Comparison of ENCODE assay signal across 1 cellular context in the genomic region with DNA sequence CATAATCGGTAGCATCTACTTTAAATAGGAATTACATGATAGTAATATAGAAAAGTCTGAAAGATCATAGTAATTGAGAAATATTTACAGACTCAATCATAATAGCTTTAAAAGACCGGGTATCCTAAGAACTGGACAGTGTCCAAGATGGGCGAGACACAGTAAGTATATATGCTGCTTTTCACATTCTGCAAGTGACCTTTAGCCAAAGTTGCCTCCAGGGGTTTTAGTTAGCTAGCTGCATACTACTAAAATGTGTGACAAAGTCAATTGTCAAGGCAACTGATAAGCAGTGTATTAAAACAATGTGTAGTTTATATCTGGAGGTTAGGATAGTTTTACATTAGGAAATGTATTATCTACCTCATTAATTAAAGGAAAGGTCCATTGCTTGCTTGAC.
TF ChIP-seq lines count a peak whose summit lies in the region.

No MANE protein-coding gene starts in this region.

TF ChIP-seq in HepG2, 621 proteins besides CTCF, POLR2A, EP300 and RAD21:
- TF ChIP-seq NFIC (IDR thresholded peaks at IDR 0.05; ENCODE audit: low read length): 0 out of 2 replicates have a peak, but pooled peaks have one; percentile 43
- TF ChIP-seq FOXO4 (CRISPR knock-in tag; conservative IDR thresholded peaks at IDR 0.05): no peak
- no peak for TF ChIP-seq CHCHD3 (CRISPR knock-in tag; IDR thresholded peaks at IDR 0.05)
- TF ChIP-seq AGO2 (optimal IDR thresholded peaks at IDR 0.05; ENCODE audit: low read depth, low read length): peak; percentile 50
- no peak for TF ChIP-seq RFX3 (CRISPR knock-in tag; IDR thresholded peaks at IDR 0.05)
- no peak for TF ChIP-seq HNF1A (IDR thresholded peaks at IDR 0.05; ENCODE audit: low read depth)
- no peak for TF ChIP-seq HNF1A (CRISPR knock-in tag; IDR thresholded peaks at IDR 0.05; ENCODE audit: borderline replicate concordance)
